Comparison of ENCODE assay signal across 15 cellular contexts in the genomic region with DNA sequence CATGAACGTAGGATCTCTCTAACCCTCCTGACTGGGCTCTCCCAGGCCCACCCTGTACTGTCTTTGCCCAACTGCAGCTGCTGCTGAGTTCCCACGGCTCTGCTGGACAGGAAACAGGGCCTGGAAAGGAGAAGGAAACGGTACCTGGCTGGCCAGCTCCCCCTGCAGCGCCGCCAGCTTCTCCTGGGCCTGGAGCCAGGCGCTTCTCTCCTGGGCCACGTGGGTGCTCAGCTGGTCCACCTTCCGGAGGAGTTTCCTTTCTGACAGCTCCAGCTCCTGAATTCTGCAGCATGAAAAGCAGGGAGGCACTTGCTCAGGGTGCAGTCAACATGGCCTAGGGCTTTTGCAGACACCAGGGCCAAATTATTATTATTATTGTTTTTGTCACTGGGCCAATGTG. TPM values are rescaled to one million over a fixed set of nuclear protein-coding genes. Genes with fewer than 3 reads are reported as not detected.
A peak's percentile ranks its signal among the peaks of the same experiment; 100 is the strongest.
DNase-seq lines count a peak whose midpoint lies in the region; ATAC-seq and TF ChIP-seq lines count a peak whose summit lies in the region.
"Had no signal": no experiment of that assay in that cellular context is flagged by ENCODE, and none has a peak within 500 bp of the region (broad histone marks: within the 10 kb centered on the region; RNA-seq: fewer than 3 reads in every experiment).

No MANE protein-coding gene starts in this region.

- H3K27ac ChIP-seq in lower lobe of right lung (no peak overlapping the region), SJCRH30 (no peak overlapping the region)

- H3K27me3 Mint-ChIP-seq in activated naive CD8-positive, alpha-beta T cell treated with anti-CD3 and anti-CD28 coated beads, Interleukin-2, amount 50 U/mL, for 24 hours = peaks cover 27% of the 10 kb centered on the region
- peaks cover 36% of the 10 kb centered on the region for H3K27me3 Mint-ChIP-seq in activated naive CD4-positive, alpha-beta T cell treated with anti-CD3 and anti-CD28 coated beads, Interleukin-2, amount 10 ng/mL, durations not matched to agents 7 days and 5 days

- ATAC-seq in lower lobe of right lung = peak; percentile 41 to 66
- ATAC-seq in activated naive CD8-positive, alpha-beta T cell treated with anti-CD3 and anti-CD28 coated beads, Interleukin-2, amount 50 U/mL, for 24 hours = no peak
- ATAC-seq: stimulated activated naive CD8-positive, alpha-beta T cell treated with anti-CD3 and anti-CD28 coated beads, Interleukin-15, Interleukin-2, amounts not matched to agents 100 U/mL and 50 U/mL, for 24 hours had no signal

- peaks cover 33% of the 10 kb centered on the region for H3K27me3 ChIP-seq in lower lobe of right lung (ENCODE audit: low read depth)
- no peaks in the 10 kb centered on the region for H3K27me3 ChIP-seq in SJCRH30

- TF ChIP-seq CTCF in lower lobe of right lung (IDR thresholded peaks at IDR 0.05) = no peak

- no peak overlapping the region for H3K4me3 Mint-ChIP-seq in activated naive CD8-positive, alpha-beta T cell treated with anti-CD3 and anti-CD28 coated beads, Interleukin-2, amount 50 U/mL, for 24 hours
- H3K4me3 Mint-ChIP-seq in activated naive CD4-positive, alpha-beta T cell treated with anti-CD3 and anti-CD28 coated beads, Interleukin-2, amount 10 ng/mL, durations not matched to agents 7 days and 5 days = no peak overlapping the region
- H3K4me3 Mint-ChIP-seq: H9, memory B cell had no signal

- no peaks in the 10 kb centered on the region for H3K9me3 Mint-ChIP-seq in activated naive CD8-positive, alpha-beta T cell treated with anti-CD3 and anti-CD28 coated beads, Interleukin-2, amount 50 U/mL, for 24 hours
- H3K9me3 Mint-ChIP-seq in activated naive CD4-positive, alpha-beta T cell treated with anti-CD3 and anti-CD28 coated beads, Interleukin-2, amount 10 ng/mL, durations not matched to agents 7 days and 5 days = no peaks in the 10 kb centered on the region

- H3K4me1 Mint-ChIP-seq in activated naive CD8-positive, alpha-beta T cell treated with anti-CD3 and anti-CD28 coated beads, Interleukin-2, amount 50 U/mL, for 24 hours = no peaks in the 10 kb centered on the region
- no peaks in the 10 kb centered on the region for H3K4me1 Mint-ChIP-seq in activated naive CD4-positive, alpha-beta T cell treated with anti-CD3 and anti-CD28 coated beads, Interleukin-2, amount 10 ng/mL, durations not matched to agents 7 days and 5 days

- H3K4me3 ChIP-seq in lower lobe of right lung = no peak overlapping the region
- no peak overlapping the region for H3K4me3 ChIP-seq in SJCRH30

- intact Hi-C loops in lower lobe of right lung (cut with DNase I) = no loop called here

- peak; percentile 83 for DNase-seq in COLO668 (lab: John Stamatoyannopoulos, UW; ENCODE audit: unreplicated experiment)
- DNase-seq in GF-D8 (lab: John Stamatoyannopoulos, UW) = peak; percentile 13
- DNase-seq in UCSD-AML1 (lab: John Stamatoyannopoulos, UW; ENCODE audit: unreplicated experiment) = peak; percentile 50
- DNase-seq in lower lobe of right lung = peak; percentile 59
- DNase-seq in activated naive CD8-positive, alpha-beta T cell treated with anti-CD3 and anti-CD28 coated beads, Interleukin-2, amount 50 U/mL, for 24 hours = no peak
- DNase-seq in SJCRH30 = no peak
- DNase-seq in RKO (ENCODE audit: low spot score) = no peak
- no peak for DNase-seq in activated naive CD4-positive, alpha-beta T cell treated with anti-CD3 and anti-CD28 coated beads, Interleukin-2, amount 10 ng/mL, durations not matched to agents 7 days and 5 days
- DNase-seq: effector memory CD4-positive, alpha-beta T cell; H9; NCI-H187; SHP77 treated with DMSO at 0.1 percent for 48 hours; stimulated activated naive CD8-positive, alpha-beta T cell treated with anti-CD3 and anti-CD28 coated beads, Interleukin-15, Interleukin-2, amounts not matched to agents 100 U/mL and 50 U/mL, for 24 hours had no signal

- CTCF ChIA-PET in activated naive CD4-positive, alpha-beta T cell treated with anti-CD3 and anti-CD28 coated beads, Interleukin-2, amount 10 ng/mL, durations not matched to agents 7 days and 5 days (lab: Charles Lee) = interaction anchor here (2.2 kb wide), 1 partner anchor 9 kb away, joined by 6 read pairs; no protein-coding TSS in a partner anchor

- H3K9me3 ChIP-seq in lower lobe of right lung = no peaks in the 10 kb centered on the region
- no peaks in the 10 kb centered on the region for H3K9me3 ChIP-seq in SJCRH30 (replicated peaks)

- H3K36me3 ChIP-seq in lower lobe of right lung = no peaks in the 10 kb centered on the region
- H3K36me3 ChIP-seq in SJCRH30 = no peaks in the 10 kb centered on the region

- no peaks in the 10 kb centered on the region for H3K36me3 Mint-ChIP-seq in activated naive CD8-positive, alpha-beta T cell treated with anti-CD3 and anti-CD28 coated beads, Interleukin-2, amount 50 U/mL, for 24 hours (ENCODE audit: low read depth)
- H3K36me3 Mint-ChIP-seq in activated naive CD4-positive, alpha-beta T cell treated with anti-CD3 and anti-CD28 coated beads, Interleukin-2, amount 10 ng/mL, durations not matched to agents 7 days and 5 days = no peaks in the 10 kb centered on the region
- H3K36me3 Mint-ChIP-seq: memory B cell had no signal

- H3K27ac Mint-ChIP-seq in activated naive CD8-positive, alpha-beta T cell treated with anti-CD3 and anti-CD28 coated beads, Interleukin-2, amount 50 U/mL, for 24 hours = no peak overlapping the region
- no peak overlapping the region for H3K27ac Mint-ChIP-seq in activated naive CD4-positive, alpha-beta T cell treated with anti-CD3 and anti-CD28 coated beads, Interleukin-2, amount 10 ng/mL, durations not matched to agents 7 days and 5 days
- H3K27ac Mint-ChIP-seq: memory B cell, progenitor cell of endocrine pancreas had no signal

- H3K4me1 ChIP-seq in lower lobe of right lung (no peaks in the 10 kb centered on the region), SJCRH30 (no peaks in the 10 kb centered on the region)

RNA-seq across cellular contexts. Expression of gene C4orf50, which starts 6.5 kb away (rescaled TPM):
- 0.09 TPM for total RNA-seq in lower lobe of right lung
- not detected in 2 replicates for total RNA-seq in SJCRH30 (2014; rRNA removed; shearing (Covaris generic))

Comparison
In these comparisons a context has a peak if more than half of its experiments do, and no peak if none do; other contexts are left out.
1. DNase-seq: peak in COLO668 (single experiment), GF-D8 (single experiment), UCSD-AML1 (single experiment) and lower lobe of right lung (single experiment); none in activated naive CD8-positive, alpha-beta T cell treated with anti-CD3 and anti-CD28 coated beads, Interleukin-2, amount 50 U/mL, for 24 hours (single experiment), SJCRH30 (0 of 2), RKO (single experiment) and activated naive CD4-positive, alpha-beta T cell treated with anti-CD3 and anti-CD28 coated beads, Interleukin-2, amount 10 ng/mL, durations not matched to agents 7 days and 5 days (single experiment).